24 cellular contexts compared by ENCODE assay signal in genomic region chr2:139007130-139007529, GRCh38.
"Had no signal": no experiment of that assay in that cellular context is flagged by ENCODE, and none has a peak within 500 bp of the region (broad histone marks: within the 10 kb centered on the region; RNA-seq: fewer than 3 reads in every experiment).

No MANE protein-coding gene starts in this region.

- H3K4me1 Mint-ChIP-seq: endodermal cell, immature natural killer cell, mesothelial cell of epicardium had no signal

- H3K27me3 Mint-ChIP-seq: dendritic cell treated with granulocyte-macrophage colony-stimulating factor and Interleukin-4, amounts not matched to agents 40 ng/mL and 50 ng/mL, for 4 days; effector memory CD8-positive, alpha-beta T cell had no signal

- H3K4me3 Mint-ChIP-seq: dendritic cell treated with granulocyte-macrophage colony-stimulating factor and Interleukin-4, amounts not matched to agents 40 ng/mL and 50 ng/mL, for 4 days; effector memory CD8-positive, alpha-beta T cell; endodermal cell; immature natural killer cell; mesothelial cell of epicardium had no signal

- DNase-seq: colonic mucosa; cortex of kidney; effector CD8-positive, alpha-beta T cell; effector memory CD8-positive, alpha-beta T cell; endodermal cell; erythroblast; esophagus squamous epithelium; foreskin keratinocyte; heart left ventricle; hypothalamus; immature natural killer cell; islet precursor cell; kidney; kidney glomerular epithelial cell; left colon; left ventricle myocardium inferior; lower lobe of right lung; mesenchymal stem cell; mucosa of descending colon had no signal

- ATAC-seq: effector memory CD8-positive, alpha-beta T cell; esophagus mucosa; foreskin keratinocyte; gastroesophageal sphincter; left colon; left lobe of liver; lower lobe of right lung; mucosa of descending colon had no signal

- H3K36me3 Mint-ChIP-seq: immature natural killer cell, mesothelial cell of epicardium had no signal

- H3K9me3 Mint-ChIP-seq: endodermal cell, mesothelial cell of epicardium had no signal
